ENCODE assay signal across 8 cellular contexts in the genomic region with DNA sequence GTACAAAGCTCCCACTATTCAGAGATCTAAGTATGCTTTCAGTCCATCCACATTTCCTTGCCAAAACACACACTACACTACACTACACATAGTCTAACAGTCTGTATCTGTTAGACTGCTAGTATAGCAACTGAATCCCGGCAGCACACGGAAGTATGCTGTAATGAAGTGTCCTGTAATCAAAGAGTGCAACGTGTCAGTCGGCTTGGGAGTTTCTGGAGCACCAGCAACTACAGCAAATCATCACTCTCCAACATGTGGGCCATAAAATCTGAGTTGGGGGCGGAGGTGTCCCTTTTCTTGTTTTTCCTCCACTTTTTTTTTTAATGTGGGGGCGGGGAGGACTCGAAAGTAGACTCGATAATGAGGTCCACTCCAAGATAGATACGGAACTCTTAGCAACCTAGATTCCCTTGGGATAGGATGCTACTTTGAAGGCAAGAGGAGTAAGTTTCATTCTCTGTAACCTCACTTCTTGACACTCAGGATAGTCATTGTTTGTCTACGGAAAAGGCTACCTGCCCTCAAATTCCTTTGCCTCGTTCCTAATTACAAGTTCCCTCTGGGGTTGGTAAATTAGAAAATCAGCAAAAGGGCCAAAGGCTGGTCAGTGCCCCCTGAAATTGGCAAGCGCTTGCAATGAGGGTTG. TPM values are rescaled to one million over a fixed set of nuclear protein-coding genes. Genes with fewer than 3 reads are reported as not detected.
DNase-seq lines count a peak whose midpoint lies in the region; ATAC-seq and TF ChIP-seq lines count a peak whose summit lies in the region.

No MANE protein-coding gene starts in this region.

- peak overlapping the region; percentile 35 for H2AFZ ChIP-seq in H9 (ENCODE audit: low read length)

- no peak overlapping the region for H2BK120ac ChIP-seq in H9 (ENCODE audit: low read depth, low read length, poor library complexity, severe bottlenecking)

- H3T11ph ChIP-seq in H9 (ENCODE audit: low read length) = no peak overlapping the region

- no peaks in the 10 kb centered on the region for H3K9me3 ChIP-seq in H9 (ENCODE audit: control insufficient read depth, low read depth, low read length)
- H3K9me3 ChIP-seq in lung (ENCODE audit: control insufficient read depth in 2 of 2, insufficient read depth in 1 of 2, low read length in 1 of 2) = no peaks in the 10 kb centered on the region
- H3K9me3 ChIP-seq in upper lobe of right lung = no peaks in the 10 kb centered on the region

- CTCF ChIA-PET in T-cell (lab: Charles Lee) = no interaction called here

- no peaks in the 10 kb centered on the region for H4K20me1 ChIP-seq in H9 (ENCODE audit: control insufficient read depth, insufficient read depth, insufficient read length)

- H3K23ac ChIP-seq in H9 (ENCODE audit: insufficient read length, low read depth, low read length) = no peak overlapping the region

- peak overlapping the region; percentile 67 for H3K4me2 ChIP-seq in H9 (ENCODE audit: insufficient read depth, insufficient read length, low read length)

- H3K36me3 ChIP-seq in lung (ENCODE audit: control insufficient read depth in 2 of 2, insufficient read depth in 2 of 2, low read length in 2 of 2) (peaks cover 0 to 2% of the 10 kb centered on the region in 2 donors), upper lobe of right lung (peaks cover 11% of the 10 kb centered on the region)

- no peaks in the 10 kb centered on the region for H3K9me3 Mint-ChIP-seq in activated T-cell treated with anti-CD3 and anti-CD28 coated beads, Interleukin-2, amount 50 U/mL, for 4 hours
- H3K9me3 Mint-ChIP-seq in H9 = no peaks in the 10 kb centered on the region
- no peaks in the 10 kb centered on the region for H3K9me3 Mint-ChIP-seq in T-cell

- peak; percentile 22 for DNase-seq in activated T-cell treated with anti-CD3 and anti-CD28 coated beads, Interleukin-2, amount 50 U/mL, for 1 hour
- DNase-seq in activated T-cell treated with anti-CD3 and anti-CD28 coated beads, Interleukin-2, amount 50 U/mL, for 4 hours = no peak
- DNase-seq in H9 (no peak), LHCN-M2 (ENCODE audit: low read depth) (peak; percentile 52), T-cell (peak in 21 of 34 experiments; percentile 1 to 29 (median 7)), lung (ENCODE audit: low spot score) (no peak), upper lobe of right lung (no peak)
- peak; percentile 12 for DNase-seq in effector CD4-positive, alpha-beta T cell

- H3K27me3 Mint-ChIP-seq in activated T-cell treated with anti-CD3 and anti-CD28 coated beads, Interleukin-2, amount 50 U/mL, for 4 hours (ENCODE audit: low read depth) = no peaks in the 10 kb centered on the region
- H3K27me3 Mint-ChIP-seq in H9 (ENCODE audit: low read depth) = peaks cover 13% of the 10 kb centered on the region
- H3K27me3 Mint-ChIP-seq in T-cell = no peaks in the 10 kb centered on the region

- H3K79me2 ChIP-seq in H9 (ENCODE audit: insufficient read depth, low read length) = peaks cover 2% of the 10 kb centered on the region; the same call in 1 of the 2 replicates

- H3K27me3 ChIP-seq in H9 (ENCODE audit: insufficient read depth, low read length) = peaks cover 12% of the 10 kb centered on the region; the same call in 1 of the 2 replicates
- H3K27me3 ChIP-seq in lung (ENCODE audit: control insufficient read depth, insufficient read depth) = no peaks in the 10 kb centered on the region
- H3K27me3 ChIP-seq in upper lobe of right lung = no peaks in the 10 kb centered on the region

- peaks cover 2% of the 10 kb centered on the region for H3K36me3 Mint-ChIP-seq in activated T-cell treated with anti-CD3 and anti-CD28 coated beads, Interleukin-2, amount 50 U/mL, for 4 hours (ENCODE audit: insufficient read depth)
- H3K36me3 Mint-ChIP-seq in H9 (ENCODE audit: insufficient read depth in 1 of 3, low read depth in 3 of 3) (no peaks in the 10 kb centered on the region; a peak in 1 of 7 replicates), T-cell (peaks cover 2% of the 10 kb centered on the region)

- H3K4ac ChIP-seq in H9 (ENCODE audit: low read depth, low read length) = no peak overlapping the region

- POLR2A ChIA-PET in T-cell (lab: Charles Lee) = no interaction called here

- no peak for ATAC-seq in activated T-cell treated with anti-CD3 and anti-CD28 coated beads, Interleukin-2, amount 50 U/mL, for 4 hours
- ATAC-seq in T-cell (replicated peaks in 1 of 4) (peak in 3 of 4 experiments; percentile 14 to 42 (median 31)), lung (ENCODE audit: insufficient read depth, low FRiP score) (peak; percentile 44), upper lobe of right lung (peak; percentile 76)

- H3K9ac ChIP-seq in H9 (ENCODE audit: extremely low read depth, insufficient read length, low read length) = peak overlapping the region; percentile 4

- H4K8ac ChIP-seq in H9 (replicated peaks; ENCODE audit: insufficient read length, low read depth, low read length) = no peak overlapping the region

- H3K27ac ChIP-seq in H9 (ENCODE audit: insufficient read length, low read depth, low read length) = no peak overlapping the region
- H3K27ac ChIP-seq in lung (ENCODE audit: low read depth in 1 of 2, low read length in 1 of 2) = peak overlapping the region; percentile 58 to 86
- peak overlapping the region; percentile 84 for H3K27ac ChIP-seq in upper lobe of right lung

- peaks cover 17% of the 10 kb centered on the region for H3K4me1 Mint-ChIP-seq in activated T-cell treated with anti-CD3 and anti-CD28 coated beads, Interleukin-2, amount 50 U/mL, for 4 hours (ENCODE audit: low read depth)
- H3K4me1 Mint-ChIP-seq in H9 (peaks cover 3 to 5% of the 10 kb centered on the region in 2 experiments), T-cell (peaks cover 29 to 35% (median 34%) of the 10 kb centered on the region in 3 donors)

- TF ChIP-seq CTCF in H9 (conservative IDR thresholded peaks at IDR 0.05) (no peak), lung (IDR thresholded peaks at IDR 0.05; ENCODE audit: control extremely low read depth, extremely low read depth) (no peak), upper lobe of right lung (IDR thresholded peaks at IDR 0.05) (no peak)

- H3K18ac ChIP-seq in H9 (ENCODE audit: insufficient read length, low read depth, low read length) = no peak overlapping the region

- no peak overlapping the region for H3K14ac ChIP-seq in H9 (ENCODE audit: insufficient read depth, low read length)

- H3K4me1 ChIP-seq in H9 (ENCODE audit: insufficient read depth, low read length) = no peaks in the 10 kb centered on the region
- H3K4me1 ChIP-seq in lung (ENCODE audit: control insufficient read depth in 2 of 2, insufficient read depth in 2 of 2, low read length in 2 of 2) = peaks cover 3 to 20% of the 10 kb centered on the region in 2 donors
- H3K4me1 ChIP-seq in upper lobe of right lung = peaks cover 10% of the 10 kb centered on the region

- no peak overlapping the region for H4K91ac ChIP-seq in H9 (ENCODE audit: insufficient read length, low read depth, low read length)

- H3K56ac ChIP-seq in H9 (ENCODE audit: insufficient read length, low read depth, low read length) = no peak overlapping the region

- H2BK20ac ChIP-seq in H9 (ENCODE audit: low read depth, low read length, poor library complexity, severe bottlenecking) = no peak overlapping the region

- H2BK15ac ChIP-seq in H9 (ENCODE audit: low read depth, low read length) = no peak overlapping the region

- H2AK5ac ChIP-seq in H9 (ENCODE audit: insufficient read length, low read length) = no peak overlapping the region

- no CpG with 5 or more reads among the region's 12 CpGs for WGBS in H9 (ENCODE audit: extremely low coverage, insufficient read length, low lambda C conversion rate)
- WGBS in lung, 2 donors = 0% methylated on average over 12 of the region's 12 CpGs

- H3K23me2 ChIP-seq in H9 (ENCODE audit: insufficient read length, low read depth, low read length, poor library complexity, severe bottlenecking) = peaks cover 3% of the 10 kb centered on the region

- peak overlapping the region; percentile 78 for H3K4me3 ChIP-seq in lung
- H3K4me3 ChIP-seq in upper lobe of right lung = peak overlapping the region; percentile 74

- H3K4me3 Mint-ChIP-seq in activated T-cell treated with anti-CD3 and anti-CD28 coated beads, Interleukin-2, amount 50 U/mL, for 4 hours = no peak overlapping the region
- H3K4me3 Mint-ChIP-seq in H9 = no peak overlapping the region
- no peak overlapping the region for H3K4me3 Mint-ChIP-seq in T-cell

- intact Hi-C loops in upper lobe of right lung (cut with DNase I) = no loop called here

- H3K27ac Mint-ChIP-seq in H9 (no peak overlapping the region), T-cell (no peak overlapping the region)

- H2BK12ac ChIP-seq in H9 (ENCODE audit: insufficient read length, low read depth, low read length) = no peak overlapping the region

- no peak overlapping the region for H2BK5ac ChIP-seq in H9 (ENCODE audit: insufficient read length, low read length)

- H3K79me1 ChIP-seq in H9 (ENCODE audit: insufficient read depth, low read depth, low read length, poor library complexity, severe bottlenecking) = no peaks in the 10 kb centered on the region

- no peak overlapping the region for H4K5ac ChIP-seq in H9 (ENCODE audit: insufficient read length, low read depth, low read length)

RNA-seq across cellular contexts. Expression of a gene that starts 0.7 kb away (rescaled TPM):
- 10 to 100 TPM; 11.6 to 14.4 (median 13.0) TPM for total RNA-seq in activated T-cell treated with anti-CD3 and anti-CD28 coated beads, Interleukin-2, amount 50 U/mL, for 4 hours
- total RNA-seq in H9 (2021) (3.4 and 3.9 TPM in 2 replicates), LHCN-M2 (2014; rRNA removed) (3.8 and 6.3 TPM in 2 replicates), T-cell (10 to 100 TPM; 11.9 to 21.8 (median 16.1) TPM), lung (10 to 100 TPM; 18.9 to 33.4 TPM), upper lobe of right lung (19.3 TPM)
- polyA plus RNA-seq in LHCN-M2 (2012) = 1.7 TPM
- 1 to 10 TPM; 3.2 to 7.7 TPM for polyA plus RNA-seq in lung

Comparison
In these comparisons a context has a peak if more than half of its experiments do, and no peak if none do; other contexts are left out.
1. DNase-seq: peak in activated T-cell treated with anti-CD3 and anti-CD28 coated beads, Interleukin-2, amount 50 U/mL, for 1 hour (single experiment), LHCN-M2 (single experiment), T-cell (21 of 34) and effector CD4-positive, alpha-beta T cell (single experiment); none in activated T-cell treated with anti-CD3 and anti-CD28 coated beads, Interleukin-2, amount 50 U/mL, for 4 hours (single experiment), H9 (single experiment), lung (single experiment) and upper lobe of right lung (single experiment).
2. ATAC-seq: peak in T-cell (3 of 4), lung (single experiment) and upper lobe of right lung (single experiment); none in activated T-cell treated with anti-CD3 and anti-CD28 coated beads, Interleukin-2, amount 50 U/mL, for 4 hours (0 of 2).